Comparison of ENCODE assay signal across 34 cellular contexts in the genomic region with DNA sequence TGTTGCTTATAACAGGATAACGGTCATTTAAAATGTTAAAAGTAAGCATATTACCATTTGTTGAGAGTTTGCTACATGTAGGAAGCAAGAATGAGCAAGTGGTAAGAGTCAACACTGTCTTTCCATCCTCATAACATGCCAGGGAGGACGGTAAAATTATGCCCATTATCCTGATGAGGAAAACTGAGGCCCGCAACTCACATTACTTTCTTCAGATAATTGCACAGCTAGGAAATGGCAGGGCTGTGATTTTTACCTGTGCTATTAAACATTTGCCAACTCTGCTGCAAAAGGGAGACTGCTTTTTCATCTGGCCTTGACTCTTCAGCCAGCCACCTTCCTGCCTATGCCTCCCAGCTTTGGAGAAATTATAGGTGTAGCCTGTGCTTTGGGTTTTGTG.
"Had no signal": no experiment of that assay in that cellular context is flagged by ENCODE, and none has a peak within 500 bp of the region (broad histone marks: within the 10 kb centered on the region; RNA-seq: fewer than 3 reads in every experiment).

No MANE protein-coding gene starts in this region.

- H3K4me1 ChIP-seq: ascending aorta, breast epithelium had no signal

- ATAC-seq: activated CD8-positive, alpha-beta T cell treated with anti-CD3 and anti-CD28 coated beads for 36 hours; activated naive CD4-positive, alpha-beta T cell treated with anti-CD3 and anti-CD28 coated beads, Interleukin-2, amount 50 U/mL, for 72 hours; activated T-cell treated with anti-CD3 and anti-CD28 coated beads, Interleukin-2, amount 50 U/mL, for 4 hours; activated T-cell treated with anti-CD3 and anti-CD28 coated beads, Interleukin-2, amount 50 U/mL, for 72 hours; activated T-helper 17 cell treated with anti-CD3 and anti-CD28 coated beads, Interleukin-2, amount 50 U/mL, for 72 hours had no signal

- H3K36me3 Mint-ChIP-seq: activated CD4-positive, alpha-beta memory T cell treated with anti-CD3 and anti-CD28 coated beads for 36 hours; activated naive CD4-positive, alpha-beta T cell treated with anti-CD3 and anti-CD28 coated beads, Interleukin-2, amount 50 U/mL, for 72 hours; activated naive CD8-positive, alpha-beta T cell treated with anti-CD3 and anti-CD28 coated beads for 36 hours had no signal

- DNase-seq: activated B cell treated with CpG ODN at 0.5 μM for 24 hours; activated CD4-positive, alpha-beta memory T cell treated with anti-CD3 and anti-CD28 coated beads for 36 hours; activated CD4-positive, alpha-beta T cell treated with anti-CD3 and anti-CD28 coated beads for 4 hours; activated CD4-positive, alpha-beta T cell treated with anti-CD3 and anti-CD28 coated beads, Interleukin-2, amount 10 ng/mL, durations not matched to agents 24 days and 14 days; activated CD4-positive, alpha-beta T cell treated with anti-CD3 and anti-CD28 coated beads, Interleukin-2, amount 50 U/mL, for 1 hour; activated CD4-positive, alpha-beta T cell treated with anti-CD3 and anti-CD28 coated beads, Interleukin-2, amount 50 U/mL, for 4 hours; activated CD4-positive, CD25-positive, alpha-beta regulatory T cell treated with anti-CD3 and anti-CD28 coated beads, Interleukin-2, amount 50 U/mL, for 72 hours; activated CD8-positive, alpha-beta memory T cell treated with anti-CD3 and anti-CD28 coated beads, Interleukin-2, amount 50 U/mL, for 4 hours; activated CD8-positive, alpha-beta T cell treated with anti-CD3 and anti-CD28 coated beads for 36 hours; activated effector memory CD4-positive, alpha-beta T cell treated with anti-CD3 and anti-CD28 coated beads, Interleukin-2, amount 50 U/mL, for 16 hours; activated gamma-delta T cell treated with Interleukin-2 at 50 U/mL for 16 hours; activated naive CD4-positive, alpha-beta T cell; activated naive CD4-positive, alpha-beta T cell treated with anti-CD3 and anti-CD28 coated beads for 36 hours; activated naive CD4-positive, alpha-beta T cell treated with anti-CD3 and anti-CD28 coated beads, Interleukin-2, amount 50 U/mL, for 16 hours; activated naive CD8-positive, alpha-beta T cell treated with anti-CD3 and anti-CD28 coated beads for 36 hours; activated T-cell treated with anti-CD3 and anti-CD28 coated beads for 4 hours; activated T-cell treated with anti-CD3 and anti-CD28 coated beads, Interleukin-2, amount 50 U/mL, for 1 hour; activated T-cell treated with anti-CD3 and anti-CD28 coated beads, Interleukin-2, amount 50 U/mL, for 4 hours; activated T-cell treated with anti-CD3 and anti-CD28 coated beads, Interleukin-2, amount 50 U/mL, for 72 hours; amygdala; anterior cingulate cortex; brain microvascular endothelial cell; central memory CD4-positive, alpha-beta T cell; T-helper 2 cell; T-helper 9 cell had no signal

- H3K4me3 Mint-ChIP-seq: activated B cell treated with CpG ODN at 0.5 μM for 24 hours; activated CD4-positive, alpha-beta memory T cell treated with anti-CD3 and anti-CD28 coated beads for 36 hours; activated CD4-positive, alpha-beta T cell treated with anti-CD3 and anti-CD28 coated beads, Interleukin-2, amount 10 ng/mL, durations not matched to agents 24 days and 14 days; activated CD8-positive, alpha-beta T cell treated with anti-CD3 and anti-CD28 coated beads for 36 hours; activated naive CD4-positive, alpha-beta T cell treated with anti-CD3 and anti-CD28 coated beads for 36 hours; activated naive CD8-positive, alpha-beta T cell treated with anti-CD3 and anti-CD28 coated beads for 36 hours; activated T-cell treated with anti-CD3 and anti-CD28 coated beads, Interleukin-2, amount 50 U/mL, for 4 hours; activated T-cell treated with anti-CD3 and anti-CD28 coated beads, Interleukin-2, amount 50 U/mL, for 72 hours; activated T-helper 1 cell treated with anti-CD3 and anti-CD28 coated beads, Interleukin-12 subunit alpha, Interleukin-12 subunit beta, Interleukin-2, Interleukin-4 antibody, amounts not matched to agents 30 ng/mL and 10 ng/mL and 1 ng/mL, durations not matched to agents 14 hours and 24 hours and 36 hours; activated T-helper 17 cell treated with anti-CD3 and anti-CD28 coated beads, Interleukin-2, amount 50 U/mL, for 72 hours; T-helper 2 cell treated with Interferon-gamma antibody and Interleukin-4, amounts not matched to agents 5 μg/mL and 100 μg/mL, for 36 hours had no signal

- H3K9me3 Mint-ChIP-seq: activated B cell treated with CpG ODN at 0.5 μM for 24 hours; activated CD4-positive, alpha-beta memory T cell treated with anti-CD3 and anti-CD28 coated beads for 36 hours; activated CD4-positive, alpha-beta T cell treated with anti-CD3 and anti-CD28 coated beads, Interleukin-2, amount 10 ng/mL, durations not matched to agents 24 days and 14 days; activated CD8-positive, alpha-beta T cell treated with anti-CD3 and anti-CD28 coated beads for 36 hours; activated naive CD4-positive, alpha-beta T cell treated with anti-CD3 and anti-CD28 coated beads for 36 hours; activated naive CD4-positive, alpha-beta T cell treated with anti-CD3 and anti-CD28 coated beads, Interleukin-2, amount 50 U/mL, for 72 hours; activated naive CD8-positive, alpha-beta T cell treated with anti-CD3 and anti-CD28 coated beads for 36 hours; activated T-cell treated with anti-CD3 and anti-CD28 coated beads, Interleukin-2, amount 50 U/mL, for 4 hours; activated T-cell treated with anti-CD3 and anti-CD28 coated beads, Interleukin-2, amount 50 U/mL, for 72 hours; activated T-helper 1 cell treated with anti-CD3 and anti-CD28 coated beads, Interleukin-12 subunit alpha, Interleukin-12 subunit beta, Interleukin-2, Interleukin-4 antibody, amounts not matched to agents 30 ng/mL and 10 ng/mL and 1 ng/mL, durations not matched to agents 14 hours and 24 hours and 36 hours; activated T-helper 17 cell treated with anti-CD3 and anti-CD28 coated beads, Interleukin-2, amount 50 U/mL, for 72 hours; T-helper 2 cell treated with Interferon-gamma antibody and Interleukin-4, amounts not matched to agents 5 μg/mL and 100 μg/mL, for 36 hours had no signal

- H3K4me3 ChIP-seq: ascending aorta, breast epithelium had no signal

- H3K27ac ChIP-seq: ascending aorta, brain microvascular endothelial cell, breast epithelium, VCaP had no signal

- H3K27me3 Mint-ChIP-seq: activated B cell treated with CpG ODN at 0.5 μM for 24 hours; activated CD4-positive, alpha-beta memory T cell treated with anti-CD3 and anti-CD28 coated beads for 36 hours; activated CD4-positive, alpha-beta T cell treated with anti-CD3 and anti-CD28 coated beads, Interleukin-2, amount 10 ng/mL, durations not matched to agents 24 days and 14 days; activated CD8-positive, alpha-beta T cell treated with anti-CD3 and anti-CD28 coated beads for 36 hours; activated naive CD8-positive, alpha-beta T cell treated with anti-CD3 and anti-CD28 coated beads for 36 hours; activated T-helper 17 cell treated with anti-CD3 and anti-CD28 coated beads, Interleukin-2, amount 50 U/mL, for 72 hours had no signal

- H3K27me3 ChIP-seq: ascending aorta, brain microvascular endothelial cell, breast epithelium had no signal

- H3K9me3 ChIP-seq: ascending aorta, breast epithelium had no signal

- FAIRE-seq: colon, TTC549 had no signal

- H3K36me3 ChIP-seq: ascending aorta, brain microvascular endothelial cell, breast epithelium had no signal

- H3K27ac Mint-ChIP-seq: activated B cell treated with CpG ODN at 0.5 μM for 24 hours; activated CD4-positive, alpha-beta memory T cell treated with anti-CD3 and anti-CD28 coated beads for 36 hours; activated CD4-positive, alpha-beta T cell treated with anti-CD3 and anti-CD28 coated beads, Interleukin-2, amount 10 ng/mL, durations not matched to agents 24 days and 14 days; activated CD8-positive, alpha-beta T cell treated with anti-CD3 and anti-CD28 coated beads for 36 hours; activated naive CD4-positive, alpha-beta T cell treated with anti-CD3 and anti-CD28 coated beads for 36 hours; activated naive CD4-positive, alpha-beta T cell treated with anti-CD3 and anti-CD28 coated beads, Interleukin-2, amount 50 U/mL, for 72 hours; activated naive CD8-positive, alpha-beta T cell treated with anti-CD3 and anti-CD28 coated beads for 36 hours; activated T-cell treated with anti-CD3 and anti-CD28 coated beads, Interleukin-2, amount 50 U/mL, for 72 hours; activated T-helper 1 cell treated with anti-CD3 and anti-CD28 coated beads, Interleukin-12 subunit alpha, Interleukin-12 subunit beta, Interleukin-2, Interleukin-4 antibody, amounts not matched to agents 30 ng/mL and 10 ng/mL and 1 ng/mL, durations not matched to agents 14 hours and 24 hours and 36 hours; activated T-helper 17 cell treated with anti-CD3 and anti-CD28 coated beads, Interleukin-2, amount 50 U/mL, for 72 hours; T-helper 2 cell treated with Interferon-gamma antibody and Interleukin-4, amounts not matched to agents 5 μg/mL and 100 μg/mL, for 36 hours had no signal
